ENCODE assay signal across 9 cellular contexts in the genomic region with DNA sequence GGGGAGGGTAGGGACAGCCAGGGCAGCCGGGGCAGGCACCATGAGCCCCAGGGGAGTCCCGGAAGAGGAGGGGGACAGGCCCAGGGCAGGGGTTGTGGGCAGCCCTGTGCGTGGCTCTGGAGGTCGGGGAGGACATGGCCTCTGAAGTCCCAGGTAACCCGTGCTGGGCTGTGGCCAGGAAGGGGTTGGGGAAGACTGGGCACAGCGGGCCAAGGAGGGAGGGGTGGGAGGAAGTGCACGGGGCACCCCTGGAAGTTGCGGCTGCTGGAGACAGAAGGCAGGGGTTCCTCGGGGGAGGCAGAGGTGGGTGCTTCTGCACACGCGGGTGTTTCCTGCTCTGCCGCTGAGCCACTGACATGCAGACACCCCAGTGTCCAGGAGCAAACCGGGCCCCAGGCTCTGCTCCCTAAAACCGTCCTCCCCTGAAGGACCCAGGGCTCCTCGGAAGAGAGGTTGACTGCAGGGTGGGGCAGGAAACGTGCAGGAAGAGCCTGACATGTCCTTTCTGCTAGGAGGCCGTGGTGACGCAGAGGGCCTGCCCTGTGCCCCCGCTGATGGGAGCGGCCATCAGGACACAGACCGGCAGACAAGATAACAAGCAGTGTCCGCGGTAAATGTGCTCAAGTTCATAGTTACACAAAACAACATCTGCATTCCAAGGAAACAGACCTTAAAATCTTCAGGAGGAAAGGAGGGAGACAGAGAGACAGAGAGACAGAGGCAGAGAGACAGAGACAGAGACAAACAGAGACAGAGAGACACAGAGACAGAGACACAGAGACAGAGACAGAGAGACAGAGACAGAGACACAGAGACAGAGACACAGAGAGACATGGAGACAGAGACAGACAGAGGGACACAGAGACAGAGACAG. TPM values are rescaled to one million over a fixed set of nuclear protein-coding genes. Genes with fewer than 3 reads are reported as not detected.
DNase-seq lines count a peak whose midpoint lies in the region; ATAC-seq and TF ChIP-seq lines count a peak whose summit lies in the region.
"Had no signal": no experiment of that assay in that cellular context is flagged by ENCODE, and none has a peak within 500 bp of the region (broad histone marks: within the 10 kb centered on the region; RNA-seq: fewer than 3 reads in every experiment).

No MANE protein-coding gene starts in this region.

- no peak for TF ChIP-seq CTCF in heart left ventricle (IDR thresholded peaks at IDR 0.05)
- TF ChIP-seq CTCF in smooth muscle cell (IDR thresholded peaks at IDR 0.05; ENCODE audit: borderline replicate concordance, insufficient read depth, poor library complexity, severe bottlenecking) = no peak

- peak in 1 of 2 donors; percentile 13 for TF ChIP-seq POLR2A in heart left ventricle (IDR thresholded peaks at IDR 0.05)

- H3K36me3 ChIP-seq in heart left ventricle = no peaks in the 10 kb centered on the region
- no peaks in the 10 kb centered on the region for H3K36me3 ChIP-seq in smooth muscle cell (ENCODE audit: low read depth)

- H3K27ac ChIP-seq in heart left ventricle = peak overlapping the region in 11 of 12 donors; percentile 15 to 68 (median 51)
- H3K27ac ChIP-seq in smooth muscle cell (ENCODE audit: low read depth) = no peak overlapping the region

- peak overlapping the region; percentile 20 for H3K4me2 ChIP-seq in smooth muscle cell

- H4K20me1 ChIP-seq in smooth muscle cell (ENCODE audit: low read depth) = no peaks in the 10 kb centered on the region

- H3K9me3 ChIP-seq in heart left ventricle = no peaks in the 10 kb centered on the region
- H3K9me3 ChIP-seq in smooth muscle cell (replicated peaks; ENCODE audit: low read depth) = no peaks in the 10 kb centered on the region

- no peaks in the 10 kb centered on the region for H3K79me2 ChIP-seq in smooth muscle cell (ENCODE audit: low read depth)

- H3K27me3 ChIP-seq in heart left ventricle (no peaks in the 10 kb centered on the region), smooth muscle cell (ENCODE audit: low read depth) (no peaks in the 10 kb centered on the region)

- WGBS in heart left ventricle, 4 donors = 47 to 62% (median 61%) methylated on average over 22 to 23 of the region's 23 CpGs
- 59% methylated on average over 20 of the region's 23 CpGs for WGBS in smooth muscle cell (ENCODE audit: low lambda C conversion rate)

- H3K9ac ChIP-seq in smooth muscle cell (ENCODE audit: low read depth) = no peak overlapping the region

- H3K4me3 ChIP-seq in heart left ventricle = peak overlapping the region in 1 of 12 donors; percentile 7
- no peak overlapping the region for H3K4me3 ChIP-seq in smooth muscle cell

- peak overlapping the region; percentile 46 for H2AFZ ChIP-seq in smooth muscle cell (ENCODE audit: low read depth)

- H3K4me1 ChIP-seq in heart left ventricle = peaks cover 0 to 58% (median 17%) of the 10 kb centered on the region in 12 donors
- no peaks in the 10 kb centered on the region for H3K4me1 ChIP-seq in smooth muscle cell (ENCODE audit: low read depth)

- ATAC-seq in heart left ventricle = peak; percentile 5 to 73 (median 18)
- ATAC-seq in GM18520 (IDR thresholded peaks at IDR 0.05; ENCODE audit: unreplicated experiment) = no peak
- ATAC-seq in HG02870 (IDR thresholded peaks at IDR 0.05; ENCODE audit: unreplicated experiment) = no peak

- DNase-seq in HUDEP-2 (lab: John Stamatoyannopoulos, UW; ENCODE audit: unreplicated experiment in 76 of 76) (peak in 73 of 76 experiments; percentile 13 to 80 (median 63)), activated T-cell treated with anti-CD3 and anti-CD28 coated beads for 24 hours (ENCODE audit: low read depth) (peak; percentile 22), heart left ventricle (peak in 4 of 5 donors; percentile 67 to 83 (median 73)), smooth muscle cell (lab: John Stamatoyannopoulos, UW; ENCODE audit: unreplicated experiment) (no peak), HuH-7 (ENCODE audit: low spot score) (no peak), G401 (ENCODE audit: low spot score) (no peak)
- DNase-seq: foreskin melanocyte had no signal

- in situ Hi-C loops in G401 (cut with HindIII; ENCODE audit: low sequenced_read_pairs) = no loop called here

- intact Hi-C loops in heart left ventricle (cut with DNase I) = loop anchor here in 5 of 10 donors (5.0 to 10.0 kb wide), 3 partner anchors 38 to 303 kb away; no protein-coding TSS in a partner anchor

- no peaks in the 10 kb centered on the region for H3F3A ChIP-seq in smooth muscle cell (ENCODE audit: low read depth)

RNA-seq across cellular contexts. Expression of a gene that starts 5.7 kb away (rescaled TPM):
- 1 to 10 TPM in 1 of 9 donors, under 1 TPM in 1, not detected in 7; 0.72 to 3.3 TPM for total RNA-seq in heart left ventricle
- polyA plus RNA-seq in heart left ventricle = under 1 TPM in 1 of 2 donors, not detected in 1; 0.22 TPM
- 0.94 TPM in 1 of 2 replicates, not detected in the other for total RNA-seq in smooth muscle cell
- polyA plus RNA-seq in smooth muscle cell = 0.74 and 1.2 TPM in 2 replicates
- not detected in 2 replicates for total RNA-seq in G401 (2014; rRNA removed; shearing (Covaris generic))

RNA-seq across cellular contexts. Expression of a gene that starts 8.4 kb away (rescaled TPM):
- 10 to 100 TPM; 11.4 to 86.8 (median 16.4) TPM for total RNA-seq in heart left ventricle
- 10 to 100 TPM; 10.0 to 20.6 TPM for polyA plus RNA-seq in heart left ventricle
- 1.7 and 2.1 TPM in 2 replicates for total RNA-seq in smooth muscle cell
- polyA plus RNA-seq in smooth muscle cell = 8.7 and 13.7 TPM in 2 replicates
- 0.20 TPM in 1 of 2 replicates, not detected in the other for total RNA-seq in G401 (2014; rRNA removed; shearing (Covaris generic))

RNA-seq across cellular contexts. Expression of a gene that starts 9.7 kb away (rescaled TPM):
- not detected for total RNA-seq in heart left ventricle
- polyA plus RNA-seq in heart left ventricle = under 1 TPM in 1 of 2 donors, not detected in 1; 0.08 TPM
- total RNA-seq in smooth muscle cell = 0.13 TPM in 1 of 2 replicates, not detected in the other
- polyA plus RNA-seq in smooth muscle cell = 1.4 and 2.0 TPM in 2 replicates
- not detected in 2 replicates for total RNA-seq in G401 (2014; rRNA removed; shearing (Covaris generic))

RNA-seq across cellular contexts. Expression of a gene that starts 47.2 kb away (rescaled TPM):
- 1 to 10 TPM in 8 of 9 donors, under 1 TPM in 1; 0.81 to 5.1 (median 2.4) TPM for total RNA-seq in heart left ventricle
- 1 to 10 TPM in 1 of 2 donors, under 1 TPM in 1; 0.08 to 4.6 TPM for polyA plus RNA-seq in heart left ventricle
- total RNA-seq in smooth muscle cell = not detected in 2 replicates
- polyA plus RNA-seq in smooth muscle cell = not detected in 2 replicates
- not detected in 2 replicates for total RNA-seq in G401 (2014; rRNA removed; shearing (Covaris generic))

Comparison
In these comparisons a context has a peak if more than half of its experiments do, and no peak if none do; other contexts are left out.
1. DNase-seq: peak in HUDEP-2 (73 of 76), activated T-cell treated with anti-CD3 and anti-CD28 coated beads for 24 hours (single experiment) and heart left ventricle (4 of 5); none in smooth muscle cell (single experiment), HuH-7 (single experiment) and G401 (single experiment).
2. ATAC-seq: peak in heart left ventricle (4 of 4); none in GM18520 (single experiment) and HG02870 (single experiment).